In genomic region chr10:42952358-42952757, GRCh38 we compare ENCODE assay signal across 9 cellular contexts.
DNase-seq lines count a peak whose midpoint lies in the region; ATAC-seq and TF ChIP-seq lines count a peak whose summit lies in the region.
"Had no signal": no experiment of that assay in that cellular context is flagged by ENCODE, and none has a peak within 500 bp of the region (broad histone marks: within the 10 kb centered on the region; RNA-seq: fewer than 3 reads in every experiment).

No MANE protein-coding gene starts in this region.

- H3K9me3 Mint-ChIP-seq in nephron, result peaks cover 6% of the 10 kb centered on the region

- intact Hi-C loops in esophagus squamous epithelium (cut with DNase I), result no loop called here

- H3K27ac ChIP-seq in esophagus squamous epithelium, result no peak overlapping the region

- WGBS in esophagus squamous epithelium, 2 donors, result 24 to 32% methylated on average over 5 to 9 of the region's 14 CpGs

- peak overlapping the region in 3 of 4 donors; percentile 6 to 37 (median 17) for H3K4me3 ChIP-seq in esophagus squamous epithelium

- H3K36me3 ChIP-seq in esophagus squamous epithelium, result no peaks in the 10 kb centered on the region

- peaks cover 0 to 18% (median 0%) of the 10 kb centered on the region in 4 donors for H3K27me3 ChIP-seq in esophagus squamous epithelium

- peaks cover 26% of the 10 kb centered on the region for H3K4me1 Mint-ChIP-seq in nephron

- no peaks in the 10 kb centered on the region for H3K36me3 Mint-ChIP-seq in nephron (ENCODE audit: low read depth)
- H3K36me3 Mint-ChIP-seq: naive thymus-derived CD4-positive, alpha-beta T cell had no signal

- peak overlapping the region; percentile 0 to 66 (median 12) for H3K4me3 Mint-ChIP-seq in nephron
- H3K4me3 Mint-ChIP-seq: naive thymus-derived CD4-positive, alpha-beta T cell had no signal

- peaks cover 5% of the 10 kb centered on the region for H3K27me3 Mint-ChIP-seq in nephron (ENCODE audit: low read depth)

- H3K27ac Mint-ChIP-seq in nephron, result peak overlapping the region; percentile 49 to 87 (median 71)
- H3K27ac Mint-ChIP-seq: naive thymus-derived CD4-positive, alpha-beta T cell had no signal

- DNase-seq in DMS153 treated with DMSO at 0.1 percent for 48 hours (lab: John Stamatoyannopoulos, UW; ENCODE audit: unreplicated experiment), result peak; percentile 41
- DNase-seq in NCI-H460 (ENCODE audit: extremely low read depth, low read depth), result peak; percentile 27
- DNase-seq in esophagus squamous epithelium (lab: John Stamatoyannopoulos, UW), result no peak
- no peak for DNase-seq in stimulated activated CD4-positive, alpha-beta T cell treated with anti-CD3 and anti-CD28 coated beads, Interleukin-2, amount 100 ng/mL, for 48 hours
- DNase-seq in GF-D8 (lab: John Stamatoyannopoulos, UW), result no peak
- DNase-seq in stimulated activated naive CD8-positive, alpha-beta T cell treated with anti-CD3 and anti-CD28 coated beads, Interleukin-15, Interleukin-2, amounts not matched to agents 100 U/mL and 50 U/mL, for 24 hours, result no peak

- peaks cover 8 to 18% (median 10%) of the 10 kb centered on the region in 3 donors for H3K4me1 ChIP-seq in esophagus squamous epithelium

- TF ChIP-seq CTCF in esophagus squamous epithelium (IDR thresholded peaks at IDR 0.05) (no peak), nephron (IDR thresholded peaks at IDR 0.05; ENCODE audit: unreplicated experiment in 3 of 3) (no peak)

- ATAC-seq in HG02970 (IDR thresholded peaks at IDR 0.05; ENCODE audit: low FRiP score, unreplicated experiment), result no peak
- ATAC-seq in stimulated activated naive CD8-positive, alpha-beta T cell treated with anti-CD3 and anti-CD28 coated beads, Interleukin-15, Interleukin-2, amounts not matched to agents 100 U/mL and 50 U/mL, for 24 hours, result no peak
- ATAC-seq: naive thymus-derived CD4-positive, alpha-beta T cell had no signal

- no peak for TF ChIP-seq POLR2A in esophagus squamous epithelium (IDR thresholded peaks at IDR 0.05)

- H3K9me3 ChIP-seq in esophagus squamous epithelium, result no peaks in the 10 kb centered on the region

Comparison
In these comparisons a context has a peak if more than half of its experiments do, and no peak if none do; other contexts are left out.
1. DNase-seq: peak in DMS153 treated with DMSO at 0.1 percent for 48 hours (single experiment) and NCI-H460 (single experiment); none in esophagus squamous epithelium (single experiment), stimulated activated CD4-positive, alpha-beta T cell treated with anti-CD3 and anti-CD28 coated beads, Interleukin-2, amount 100 ng/mL, for 48 hours (0 of 2), GF-D8 (single experiment) and stimulated activated naive CD8-positive, alpha-beta T cell treated with anti-CD3 and anti-CD28 coated beads, Interleukin-15, Interleukin-2, amounts not matched to agents 100 U/mL and 50 U/mL, for 24 hours (single experiment).